20 cellular contexts compared by ENCODE assay signal in the genomic region with DNA sequence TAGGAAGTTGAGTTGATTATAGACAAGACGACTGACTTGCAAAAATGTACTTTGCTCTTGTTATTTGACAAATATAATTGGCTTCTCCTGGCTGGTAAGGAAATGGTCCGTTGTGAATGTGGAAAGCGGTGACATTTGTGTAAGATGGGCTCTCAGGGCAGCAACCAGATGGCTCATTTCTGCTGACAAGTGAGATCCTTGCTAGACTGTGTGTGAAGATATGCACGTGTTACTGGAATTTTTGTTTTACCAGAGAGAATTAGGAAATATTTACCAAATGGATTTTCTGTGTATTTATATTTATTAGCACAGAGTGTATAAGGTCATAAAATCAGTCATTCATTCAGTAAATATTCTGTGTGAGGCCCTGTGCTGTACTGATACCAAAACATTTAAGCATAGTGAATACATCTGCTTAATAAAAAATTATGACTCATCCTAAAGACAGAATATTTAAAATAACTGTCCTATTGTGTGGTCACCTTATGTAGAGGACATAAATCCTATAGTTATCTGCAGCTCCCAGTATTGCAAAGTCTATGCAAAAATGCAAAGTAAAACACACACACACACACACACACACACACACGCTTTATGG.
A peak's percentile ranks its signal among the peaks of the same experiment; 100 is the strongest.
DNase-seq lines count a peak whose midpoint lies in the region; ATAC-seq and TF ChIP-seq lines count a peak whose summit lies in the region.
"Had no signal": no experiment of that assay in that cellular context is flagged by ENCODE, and none has a peak within 500 bp of the region (broad histone marks: within the 10 kb centered on the region; RNA-seq: fewer than 3 reads in every experiment).

No MANE protein-coding gene starts in this region.

- no peaks in the 10 kb centered on the region for H3K36me3 Mint-ChIP-seq in activated CD4-positive, alpha-beta memory T cell treated with anti-CD3 and anti-CD28 coated beads for 36 hours
- H3K36me3 Mint-ChIP-seq: T-cell, WTC11 had no signal

- CTCF ChIA-PET in activated CD4-positive, alpha-beta memory T cell treated with anti-CD3 and anti-CD28 coated beads for 36 hours (lab: Charles Lee): interaction anchor here (0.9 kb wide), 1 partner anchor 16 kb away, joined by 4 read pairs; no protein-coding TSS in a partner anchor

- no peaks in the 10 kb centered on the region for H3K9me3 Mint-ChIP-seq in activated CD4-positive, alpha-beta memory T cell treated with anti-CD3 and anti-CD28 coated beads for 36 hours
- H3K9me3 Mint-ChIP-seq: dendritic cell treated with granulocyte-macrophage colony-stimulating factor and Interleukin-4, amounts not matched to agents 40 ng/mL and 50 ng/mL, for 4 days; naive thymus-derived CD4-positive, alpha-beta T cell; T-cell; WTC11 had no signal

- H3K4me1 Mint-ChIP-seq in activated CD4-positive, alpha-beta memory T cell treated with anti-CD3 and anti-CD28 coated beads for 36 hours (ENCODE audit: low read depth): peaks cover 15% of the 10 kb centered on the region

- H3K27me3 Mint-ChIP-seq in activated CD4-positive, alpha-beta memory T cell treated with anti-CD3 and anti-CD28 coated beads for 36 hours: no peaks in the 10 kb centered on the region
- H3K27me3 Mint-ChIP-seq: dendritic cell treated with granulocyte-macrophage colony-stimulating factor and Interleukin-4, amounts not matched to agents 40 ng/mL and 50 ng/mL, for 4 days; T-cell had no signal

- intact Hi-C loops in activated CD4-positive, alpha-beta memory T cell treated with anti-CD3 and anti-CD28 coated beads for 36 hours (cut with micrococcal nuclease): no loop called here

- H3K4me3 Mint-ChIP-seq in activated CD4-positive, alpha-beta memory T cell treated with anti-CD3 and anti-CD28 coated beads for 36 hours: no peak overlapping the region
- H3K4me3 Mint-ChIP-seq: dendritic cell treated with granulocyte-macrophage colony-stimulating factor and Interleukin-4, amounts not matched to agents 40 ng/mL and 50 ng/mL, for 4 days; naive thymus-derived CD4-positive, alpha-beta T cell; T-cell; WTC11 had no signal

- H3K27ac Mint-ChIP-seq in activated CD4-positive, alpha-beta memory T cell treated with anti-CD3 and anti-CD28 coated beads for 36 hours: no peak overlapping the region
- H3K27ac Mint-ChIP-seq: dendritic cell treated with granulocyte-macrophage colony-stimulating factor and Interleukin-4, amounts not matched to agents 40 ng/mL and 50 ng/mL, for 4 days; T-cell; WTC11 had no signal

- no peak overlapping the region for H3K4me3 ChIP-seq in fibroblast of villous mesenchyme (ENCODE audit: low read depth, low read length)
- H3K4me3 ChIP-seq: PC-9 had no signal

- POLR2A ChIA-PET in activated CD4-positive, alpha-beta memory T cell treated with anti-CD3 and anti-CD28 coated beads for 36 hours (lab: Charles Lee): no interaction called here

- ATAC-seq in omental fat pad (ENCODE audit: low FRiP score): peak; percentile 44
- no peak for ATAC-seq in GM18873 (IDR thresholded peaks at IDR 0.05; ENCODE audit: low FRiP score, unreplicated experiment)
- ATAC-seq: left colon; naive thymus-derived CD4-positive, alpha-beta T cell; T-cell had no signal

- TF ChIP-seq CTCF in fibroblast of villous mesenchyme (IDR thresholded peaks at IDR 0.05; ENCODE audit: insufficient read depth, low read depth, low read length) (no peak), omental fat pad (IDR thresholded peaks at IDR 0.05) (no peak)

- DNase-seq in DMS 273 (lab: John Stamatoyannopoulos, UW; ENCODE audit: unreplicated experiment) (peak; percentile 21), DMS 273 treated with DMSO at 0.1 percent for 48 hours (lab: John Stamatoyannopoulos, UW) (no peak), NOMO-1 treated with DMSO at 0.1 percent for 48 hours (lab: John Stamatoyannopoulos, UW; ENCODE audit: unreplicated experiment) (peak; percentile 60), fibroblast of villous mesenchyme (ENCODE audit: low read depth) (peak; percentile 91), omental fat pad (ENCODE audit: low spot score) (no peak), midbrain (lab: John Stamatoyannopoulos, UW) (no peak)
- no peak for DNase-seq in activated CD4-positive, alpha-beta memory T cell treated with anti-CD3 and anti-CD28 coated beads for 36 hours
- DNase-seq: 8988T; activated gamma-delta T cell treated with Interleukin-2 at 50 U/mL for 16 hours; DMS79; left colon; naive thymus-derived CD4-positive, alpha-beta T cell; NCI-H1417 treated with DMSO at 0.1 percent for 48 hours; NCI-H446; stimulated activated CD4-positive, alpha-beta T cell treated with anti-CD3 and anti-CD28 coated beads, Interleukin-4, amount 100 ng/mL, for 1 hour; T-cell had no signal

Comparison
In these comparisons a context has a peak if more than half of its experiments do, and no peak if none do; other contexts are left out.
1. DNase-seq: peak in DMS 273 (single experiment), NOMO-1 treated with DMSO at 0.1 percent for 48 hours (single experiment) and fibroblast of villous mesenchyme (single experiment); none in DMS 273 treated with DMSO at 0.1 percent for 48 hours (single experiment), omental fat pad (single experiment), midbrain (single experiment) and activated CD4-positive, alpha-beta memory T cell treated with anti-CD3 and anti-CD28 coated beads for 36 hours (single experiment).